ENCODE assay signal across 17 cellular contexts in genomic region chr11:94305146-94305545, GRCh38. TPM values are rescaled to one million over a fixed set of nuclear protein-coding genes. Genes with fewer than 3 reads are reported as not detected.
DNase-seq lines count a peak whose midpoint lies in the region; ATAC-seq and TF ChIP-seq lines count a peak whose summit lies in the region.
"Had no signal": no experiment of that assay in that cellular context is flagged by ENCODE, and none has a peak within 500 bp of the region (broad histone marks: within the 10 kb centered on the region; RNA-seq: fewer than 3 reads in every experiment).

No MANE protein-coding gene starts in this region.

- 67 to 92% methylated on average over 1 of the region's 1 CpG for WGBS in thyroid gland, 2 donors

- H3K9ac ChIP-seq in HCT116 (ENCODE audit: low read length): no peak overlapping the region

- H3K27me3 ChIP-seq in HCT116 (ENCODE audit: insufficient read depth, low read length): peaks cover 26% of the 10 kb centered on the region
- H3K27me3 ChIP-seq in thyroid gland: no peaks in the 10 kb centered on the region
- H3K27me3 ChIP-seq: vagina had no signal

- TF ChIP-seq RAD21 in HCT116 (IDR thresholded peaks at IDR 0.05; ENCODE audit: low read depth): no peak

- TF ChIP-seq POLR2A in HCT116 (IDR thresholded peaks at IDR 0.05; ENCODE audit: borderline replicate concordance, extremely low read depth, insufficient read depth, insufficient read length) (no peak), thyroid gland (IDR thresholded peaks at IDR 0.05) (no peak)

- intact Hi-C loops in HCT116 (cut with micrococcal nuclease): no loop called here
- intact Hi-C loops in thyroid gland (cut with DNase I): no loop called here

- no peak overlapping the region for H3K27ac ChIP-seq in HCT116 (ENCODE audit: low read depth, low read length)
- H3K27ac ChIP-seq in VCaP: peak overlapping the region; percentile 64
- peak overlapping the region; percentile 33 to 77 (median 61) for H3K27ac ChIP-seq in thyroid gland
- H3K27ac ChIP-seq: PC-9, vagina had no signal

- H3K4me2 ChIP-seq in HCT116 (ENCODE audit: low read length): no peak overlapping the region
- H3K4me2 ChIP-seq: PC-9 had no signal

- RAD21 ChIA-PET in HCT116 (lab: Charles Lee; ENCODE audit: low non-redundant PET in 1 of 2, low total read pairs in 2 of 2, uncharacterized antibody in 2 of 2, unreplicated experiment in 2 of 2): no interaction called here

- no peak for DNase-seq in HCT116 (ENCODE audit: low read depth, low spot score)
- peak; percentile 23 to 46 for DNase-seq in foreskin fibroblast
- no peak for DNase-seq in thyroid gland
- no peak for DNase-seq in stimulated activated CD4-positive, alpha-beta T cell treated with anti-CD3 and anti-CD28 coated beads, Interleukin-4, amount 100 ng/mL, for 24 hours
- no peak for DNase-seq in mucosa of gallbladder (ENCODE audit: low spot score)
- DNase-seq: activated effector memory CD4-positive, alpha-beta T cell treated with Interleukin-2 at 50 U/mL for 16 hours; CD4-positive, CD25-positive, alpha-beta regulatory T cell; KG1; NCI-H1694 treated with DMSO at 0.1 percent for 48 hours; NCI-H510A treated with DMSO at 0.1 percent for 48 hours; PC-9; stimulated activated naive B cell treated with anti-CD40 and anti-IgM and Interleukin-4, amounts not matched to agents 10 μg/mL and 1 μg/mL and 100 μg/mL, for 72 hours had no signal

- TF ChIP-seq CTCF in HCT116 (IDR thresholded peaks at IDR 0.05 in 2 of 3, conservative IDR thresholded peaks at IDR 0.05 in 1 of 3; ENCODE audit: borderline replicate concordance in 1 of 3, insufficient read depth in 1 of 3, low read depth in 2 of 3, low read length in 2 of 3): no peak
- no peak for TF ChIP-seq CTCF in VCaP (conservative IDR thresholded peaks at IDR 0.05)
- no peak for TF ChIP-seq CTCF in foreskin fibroblast (IDR thresholded peaks at IDR 0.05; ENCODE audit: low read depth, low read length)
- no peak for TF ChIP-seq CTCF in thyroid gland (IDR thresholded peaks at IDR 0.05)

- no peaks in the 10 kb centered on the region for H3K79me2 ChIP-seq in HCT116 (ENCODE audit: insufficient read depth, low read length)

- H4K20me1 ChIP-seq in HCT116 (ENCODE audit: insufficient read depth): no peaks in the 10 kb centered on the region

- no peak overlapping the region for H2AFZ ChIP-seq in HCT116 (ENCODE audit: low read depth, low read length, poor library complexity, severe bottlenecking)
- H2AFZ ChIP-seq: PC-9 had no signal

- ATAC-seq in HCT116: peak; percentile 71
- no peak for ATAC-seq in GM19455 (IDR thresholded peaks at IDR 0.05; ENCODE audit: unreplicated experiment)
- ATAC-seq: GM12878; stimulated activated naive B cell treated with anti-CD40 and anti-IgM and Interleukin-4, amounts not matched to agents 10 μg/mL and 1 μg/mL and 100 μg/mL, for 72 hours had no signal

- H3K4me1 ChIP-seq in HCT116 (ENCODE audit: control insufficient read depth in 1 of 2, insufficient read depth in 2 of 2, low read length in 2 of 2) (peaks cover 0 to 6% of the 10 kb centered on the region in 2 experiments; a peak in 1 of 4 replicates), thyroid gland (peaks cover 24 to 27% of the 10 kb centered on the region in 2 donors)

- H3K9me3 ChIP-seq in HCT116 (ENCODE audit: control insufficient read depth in 1 of 2, insufficient read depth in 1 of 2, low read depth in 1 of 2, low read length in 2 of 2): no peaks in the 10 kb centered on the region
- H3K9me3 ChIP-seq in thyroid gland: no peaks in the 10 kb centered on the region
- H3K9me3 ChIP-seq: vagina had no signal

- no peaks in the 10 kb centered on the region for H3K9me2 ChIP-seq in HCT116 (ENCODE audit: insufficient read depth)

- H3K4me3 ChIP-seq in HCT116 (replicated peaks in 1 of 2; ENCODE audit: low read depth in 1 of 2, low read length in 2 of 2): no peak overlapping the region
- no peak overlapping the region for H3K4me3 ChIP-seq in foreskin fibroblast (ENCODE audit: low read depth in 1 of 2, low read length in 2 of 2)
- H3K4me3 ChIP-seq in thyroid gland (replicated peaks in 1 of 3): no peak overlapping the region
- H3K4me3 ChIP-seq: GM12878, PC-9, vagina had no signal

- POLR2A ChIA-PET in HCT116 (lab: Charles Lee): no interaction called here

- BruUV-seq in HCT116 (replicated peaks; lab: Mats Ljungman, UMichigan): no TSS peak

- CTCF ChIA-PET in HCT116 (lab: Charles Lee): no interaction called here

- no peaks in the 10 kb centered on the region for H3K36me3 ChIP-seq in HCT116 (ENCODE audit: control insufficient read depth in 1 of 2, insufficient read depth in 2 of 2, low read length in 2 of 2)
- H3K36me3 ChIP-seq in thyroid gland: no peaks in the 10 kb centered on the region
- H3K36me3 ChIP-seq: vagina had no signal

TF ChIP-seq in HCT116, 20 proteins besides CTCF, POLR2A, EP300 and RAD21:
- TF ChIP-seq EGR1 (IDR thresholded peaks at IDR 0.05; ENCODE audit: low read depth): no peak
- no peak for TF ChIP-seq EZH2phosphoT487 (IDR thresholded peaks at IDR 0.05; ENCODE audit: borderline replicate concordance)
- no peak for TF ChIP-seq JUND (IDR thresholded peaks at IDR 0.05)
- no peak for TF ChIP-seq SRF (IDR thresholded peaks at IDR 0.05; ENCODE audit: low read depth)
- TF ChIP-seq, protein P1, sequence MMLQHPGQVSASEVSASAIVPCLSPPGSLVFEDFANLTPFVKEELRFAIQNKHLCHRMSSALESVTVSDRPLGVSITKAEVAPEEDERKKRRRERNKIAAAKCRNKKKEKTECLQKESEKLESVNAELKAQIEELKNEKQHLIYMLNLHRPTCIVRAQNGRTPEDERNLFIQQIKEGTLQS (IDR thresholded peaks at IDR 0.05): no peak
- TF ChIP-seq, protein P2, sequence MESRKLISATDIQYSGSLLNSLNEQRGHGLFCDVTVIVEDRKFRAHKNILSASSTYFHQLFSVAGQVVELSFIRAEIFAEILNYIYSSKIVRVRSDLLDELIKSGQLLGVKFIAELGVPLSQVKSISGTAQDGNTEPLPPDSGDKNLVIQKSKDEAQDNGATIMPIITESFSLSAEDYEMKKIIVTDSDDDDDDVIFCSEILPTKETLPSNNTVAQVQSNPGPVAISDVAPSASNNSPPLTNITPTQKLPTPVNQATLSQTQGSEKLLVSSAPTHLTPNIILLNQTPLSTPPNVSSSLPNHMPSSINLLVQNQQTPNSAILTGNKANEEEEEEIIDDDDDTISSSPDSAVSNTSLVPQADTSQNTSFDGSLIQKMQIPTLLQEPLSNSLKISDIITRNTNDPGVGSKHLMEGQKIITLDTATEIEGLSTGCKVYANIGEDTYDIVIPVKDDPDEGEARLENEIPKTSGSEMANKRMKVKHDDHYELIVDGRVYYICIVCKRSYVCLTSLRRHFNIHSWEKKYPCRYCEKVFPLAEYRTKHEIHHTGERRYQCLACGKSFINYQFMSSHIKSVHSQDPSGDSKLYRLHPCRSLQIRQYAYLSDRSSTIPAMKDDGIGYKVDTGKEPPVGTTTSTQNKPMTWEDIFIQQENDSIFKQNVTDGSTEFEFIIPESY (IDR thresholded peaks at IDR 0.05; ENCODE audit: extremely low read depth, insufficient replicate concordance, low read length): no peak
- no peak for TF ChIP-seq ZFX (IDR thresholded peaks at IDR 0.05)
- no peak for TF ChIP-seq CBX3 (IDR thresholded peaks at IDR 0.05; ENCODE audit: low read depth)
- no peak for TF ChIP-seq TCF7L2 (IDR thresholded peaks at IDR 0.05; ENCODE audit: borderline replicate concordance, extremely low read depth, insufficient read depth, insufficient read length)
- TF ChIP-seq SIN3A (IDR thresholded peaks at IDR 0.05; ENCODE audit: low read depth): no peak
- no peak for TF ChIP-seq FOSL1 (IDR thresholded peaks at IDR 0.05; ENCODE audit: low read depth)
- no peak for TF ChIP-seq CEBPB (IDR thresholded peaks at IDR 0.05; ENCODE audit: low read depth)
- TF ChIP-seq REST (IDR thresholded peaks at IDR 0.05; ENCODE audit: low read depth): no peak

RNA-seq across cellular contexts. Expression of gene IZUMO1R, which starts 0.8 kb away (rescaled TPM):
- total RNA-seq in HCT116 (2021; ENCODE audit: unreplicated experiment) (not detected), thyroid gland (not detected), mucosa of gallbladder (not detected)
- polyA plus RNA-seq in HCT116 (2012): 0.22 TPM in 1 of 2 replicates, not detected in the other
- total RNA-seq: CD4-positive, CD25-positive, alpha-beta regulatory T cell; GM12878; PC-9; vagina had no signal
- polyA plus RNA-seq: CD4-positive, CD25-positive, alpha-beta regulatory T cell; esophagus; GM12878 had no signal

Comparison
In these comparisons a context has a peak if more than half of its experiments do, and no peak if none do; other contexts are left out.
1. DNase-seq: peak in foreskin fibroblast (2 of 2); none in HCT116 (single experiment), thyroid gland (0 of 2), stimulated activated CD4-positive, alpha-beta T cell treated with anti-CD3 and anti-CD28 coated beads, Interleukin-4, amount 100 ng/mL, for 24 hours (single experiment) and mucosa of gallbladder (single experiment).